ENCODE assay signal across 8 cellular contexts in genomic region chr4:118278473-118279274, GRCh38.
DNase-seq lines count a peak whose midpoint lies in the region; ATAC-seq and TF ChIP-seq lines count a peak whose summit lies in the region.

No MANE protein-coding gene starts in this region.

- peak overlapping the region; percentile 95 to 96 for H3K27ac ChIP-seq in liver (ENCODE audit: low read depth in 1 of 2, low read length in 2 of 2)

- peak; percentile 97 for DNase-seq in CD1c-positive myeloid dendritic cell (ENCODE audit: extremely low spot score)
- DNase-seq in NCI-H748 treated with DMSO at 0.1 percent for 48 hours (lab: John Stamatoyannopoulos, UW), result peak; percentile 79
- peak; percentile 98 to 99 for DNase-seq in activated CD4-positive, alpha-beta T cell treated with anti-CD3 and anti-CD28 coated beads, Interleukin-2, amount 50 U/mL, for 4 hours
- DNase-seq in dermis microvascular lymphatic vessel endothelial cell (ENCODE audit: low read depth in 2 of 2), result peak; percentile 90 to 93
- DNase-seq in stimulated activated CD4-positive, alpha-beta T cell treated with anti-CD3 and anti-CD28 coated beads, Interleukin-4, amount 100 ng/mL, for 24 hours, result peak; percentile 98

- under 1% methylated on average over 56 of the region's 56 CpGs for WGBS in liver

- ATAC-seq in GM19397 (IDR thresholded peaks at IDR 0.05; ENCODE audit: unreplicated experiment), result peak; percentile 87
- ATAC-seq in HG03565 (IDR thresholded peaks at IDR 0.05; ENCODE audit: unreplicated experiment), result peak; percentile 74

- H3K9ac ChIP-seq in liver (ENCODE audit: low read depth in 1 of 2, low read length in 2 of 2), result peak overlapping the region; percentile 97 to 99

- TF ChIP-seq CTCF in liver (IDR thresholded peaks at IDR 0.05; ENCODE audit: low read depth, low read length, missing input control), result no peak

- H3K4me3 ChIP-seq in liver (ENCODE audit: low read depth in 1 of 3, low read length in 3 of 3), result peak overlapping the region; percentile 70 to 99 (median 94)

- H3K27me3 ChIP-seq in liver (ENCODE audit: control insufficient read depth in 4 of 4, insufficient read depth in 4 of 4, low read length in 3 of 4), result no peaks in the 10 kb centered on the region

- peaks cover 0 to 4% (median 1%) of the 10 kb centered on the region in 4 donors for H3K36me3 ChIP-seq in liver (ENCODE audit: control insufficient read depth in 4 of 4, insufficient read depth in 3 of 4, low read depth in 1 of 4, low read length in 3 of 4)

- H3K4me1 ChIP-seq in liver (ENCODE audit: control insufficient read depth in 4 of 4, insufficient read depth in 4 of 4, low read length in 3 of 4), result peaks cover 2 to 59% (median 41%) of the 10 kb centered on the region in 4 donors

- TF ChIP-seq RAD21 in liver (IDR thresholded peaks at IDR 0.05), result no peak

- no peaks in the 10 kb centered on the region for H3K9me3 ChIP-seq in liver (ENCODE audit: control insufficient read depth in 4 of 4, low read length in 3 of 4)

TF ChIP-seq in liver, 16 proteins besides CTCF, POLR2A, EP300 and RAD21:
- TF ChIP-seq JUND (IDR thresholded peaks at IDR 0.05), result no peak
- TF ChIP-seq YY1 (IDR thresholded peaks at IDR 0.05), result peak; percentile 56
- no peak for TF ChIP-seq FOXA2 (IDR thresholded peaks at IDR 0.05)
- TF ChIP-seq RXRA (IDR thresholded peaks at IDR 0.05), result peak; percentile 39 to 50
- peak; percentile 63 for TF ChIP-seq HNF4G (IDR thresholded peaks at IDR 0.05)
- TF ChIP-seq SP1 (IDR thresholded peaks at IDR 0.05), result peak; percentile 69
- TF ChIP-seq ATF3 (IDR thresholded peaks at IDR 0.05), result peak; percentile 32
- peak; percentile 48 to 81 for TF ChIP-seq GABPA (IDR thresholded peaks at IDR 0.05 in 1 of 2, conservative IDR thresholded peaks at IDR 0.05 in 1 of 2)
- peak; percentile 77 to 93 for TF ChIP-seq EGR1 (IDR thresholded peaks at IDR 0.05; ENCODE audit: low read depth in 2 of 2)
- TF ChIP-seq TAF1 (conservative IDR thresholded peaks at IDR 0.05), result peak; percentile 99
- no peak for TF ChIP-seq FOXA1 (IDR thresholded peaks at IDR 0.05)
- TF ChIP-seq MAX (IDR thresholded peaks at IDR 0.05), result peak; percentile 96
- TF ChIP-seq ZBTB33 (IDR thresholded peaks at IDR 0.05), result no peak
- TF ChIP-seq NR2F2 (IDR thresholded peaks at IDR 0.05), result peak; percentile 66
- peak; percentile 52 to 79 for TF ChIP-seq HNF4A (conservative IDR thresholded peaks at IDR 0.05)
- peak; percentile 96 for TF ChIP-seq REST (IDR thresholded peaks at IDR 0.05)

Comparison
In these comparisons a context has a peak if more than half of its experiments do, and no peak if none do; other contexts are left out.
1. Peak in every context shown above with its lines: DNase-seq, ATAC-seq, H3K4me3 ChIP-seq and H3K27ac ChIP-seq.